ENCODE assay signal across 1 cellular context in genomic region chr11:66842896-66843775, GRCh38.
TF ChIP-seq lines count a peak whose summit lies in the region.

A gene with protein sequence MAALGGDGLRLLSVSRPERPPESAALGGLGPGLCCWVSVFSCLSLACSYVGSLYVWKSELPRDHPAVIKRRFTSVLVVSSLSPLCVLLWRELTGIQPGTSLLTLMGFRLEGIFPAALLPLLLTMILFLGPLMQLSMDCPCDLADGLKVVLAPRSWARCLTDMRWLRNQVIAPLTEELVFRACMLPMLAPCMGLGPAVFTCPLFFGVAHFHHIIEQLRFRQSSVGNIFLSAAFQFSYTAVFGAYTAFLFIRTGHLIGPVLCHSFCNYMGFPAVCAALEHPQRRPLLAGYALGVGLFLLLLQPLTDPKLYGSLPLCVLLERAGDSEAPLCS (plus strand): TSS chr11:66843441. CDS start chr11:66843456, 15 bp downstream.

TF ChIP-seq in HepG2, 621 proteins besides CTCF, POLR2A, EP300 and RAD21 (continued from another document and continues in another):
- TF ChIP-seq KAT8 (CRISPR knock-in tag; IDR thresholded peaks at IDR 0.05) (peak; percentile 89), ZNF709 (CRISPR knock-in tag; IDR thresholded peaks at IDR 0.05) (peak; percentile 42; the same call in 1 of the 2 replicates), SIX1 (CRISPR knock-in tag; IDR thresholded peaks at IDR 0.05; ENCODE audit: borderline replicate concordance) (no peak), ETS1 (CRISPR knock-in tag; IDR thresholded peaks at IDR 0.05) (no peak), ZNF616 (CRISPR knock-in tag; IDR thresholded peaks at IDR 0.05; ENCODE audit: low read depth) (peak; percentile 73), RBM39 (IDR thresholded peaks at IDR 0.05; ENCODE audit: low read depth, low read length, poor library complexity, severe bottlenecking) (peak; percentile 63), ZMYM2 (CRISPR knock-in tag; IDR thresholded peaks at IDR 0.05) (no peak), ZBTB21 (CRISPR knock-in tag; IDR thresholded peaks at IDR 0.05) (peak; percentile 51; the same call in 1 of the 2 replicates), NFRKB (IDR thresholded peaks at IDR 0.05) (no peak), CBX1 (IDR thresholded peaks at IDR 0.05; ENCODE audit: low read depth) (peak; percentile 59), ZNF646 (CRISPR knock-in tag; IDR thresholded peaks at IDR 0.05) (no peak), ZNF17 (CRISPR knock-in tag; IDR thresholded peaks at IDR 0.05) (0 out of 2 replicates have a peak, but pooled peaks have one; percentile 44), ZNF329 (CRISPR knock-in tag; IDR thresholded peaks at IDR 0.05; ENCODE audit: low read depth) (peak; percentile 41; the same call in 1 of the 2 replicates), GATA4 (IDR thresholded peaks at IDR 0.05; ENCODE audit: borderline replicate concordance, low read depth) (0 out of 2 replicates have a peak, but pooled peaks have one; percentile 33), IRF1 (CRISPR knock-in tag; IDR thresholded peaks at IDR 0.05; ENCODE audit: low read depth) (no peak), ZNF879 (CRISPR knock-in tag; IDR thresholded peaks at IDR 0.05) (0 out of 2 replicates have a peak, but pooled peaks have one; percentile 50), HCFC1 (IDR thresholded peaks at IDR 0.05; ENCODE audit: low read depth, low read length) (peak; percentile 74), CAMTA2 (CRISPR knock-in tag; IDR thresholded peaks at IDR 0.05; ENCODE audit: borderline replicate concordance) (no peak), ZNF414 (CRISPR knock-in tag; IDR thresholded peaks at IDR 0.05) (no peak), ZNF335 (CRISPR knock-in tag; IDR thresholded peaks at IDR 0.05) (no peak; the same call in 1 of the 2 replicates), ETV6 (CRISPR knock-in tag; conservative IDR thresholded peaks at IDR 0.05) (peak; percentile 76; the same call in 1 of the 2 replicates), ZNF737 (CRISPR knock-in tag; IDR thresholded peaks at IDR 0.05; ENCODE audit: borderline replicate concordance) (no peak), NFKBIZ (CRISPR knock-in tag; IDR thresholded peaks at IDR 0.05) (no peak), MXD1 (CRISPR knock-in tag; IDR thresholded peaks at IDR 0.05) (peak; percentile 47; the same call in 1 of the 2 replicates), HNRNPLL (IDR thresholded peaks at IDR 0.05; ENCODE audit: low read depth, low read length, poor library complexity, severe bottlenecking) (no peak), MTA3 (CRISPR knock-in tag; IDR thresholded peaks at IDR 0.05) (no peak), STAG1 (CRISPR knock-in tag; IDR thresholded peaks at IDR 0.05) (no peak; the same call in 1 of the 2 replicates), PHF21A (CRISPR knock-in tag; IDR thresholded peaks at IDR 0.05) (no peak), NCOA2 (CRISPR knock-in tag; IDR thresholded peaks at IDR 0.05) (no peak; the same call in 1 of the 2 replicates), ZNF44 (CRISPR knock-in tag; IDR thresholded peaks at IDR 0.05) (no peak; the same call in 1 of the 2 replicates), ZNF142 (CRISPR knock-in tag; IDR thresholded peaks at IDR 0.05) (no peak), SMC3 (IDR thresholded peaks at IDR 0.05; ENCODE audit: low read length) (no peak), CREB1 (IDR thresholded peaks at IDR 0.05) (peak; percentile 98), CREB1 (CRISPR knock-in tag; IDR thresholded peaks at IDR 0.05) (peak; percentile 70; the same call in 1 of the 2 replicates), ZBTB34 (CRISPR knock-in tag; IDR thresholded peaks at IDR 0.05) (no peak), ZNF782 (CRISPR knock-in tag; IDR thresholded peaks at IDR 0.05; ENCODE audit: borderline replicate concordance) (peak; percentile 46; the same call in 1 of the 2 replicates), ZNF567 (CRISPR knock-in tag; IDR thresholded peaks at IDR 0.05; ENCODE audit: borderline replicate concordance) (0 out of 2 replicates have a peak, but pooled peaks have one; percentile 76), CENPX (CRISPR knock-in tag; IDR thresholded peaks at IDR 0.05) (no peak), TCF12 (IDR thresholded peaks at IDR 0.05) (no peak), TCF12 (CRISPR knock-in tag; IDR thresholded peaks at IDR 0.05) (no peak; the same call in 1 of the 2 replicates)
- TF ChIP-seq, protein P1, sequence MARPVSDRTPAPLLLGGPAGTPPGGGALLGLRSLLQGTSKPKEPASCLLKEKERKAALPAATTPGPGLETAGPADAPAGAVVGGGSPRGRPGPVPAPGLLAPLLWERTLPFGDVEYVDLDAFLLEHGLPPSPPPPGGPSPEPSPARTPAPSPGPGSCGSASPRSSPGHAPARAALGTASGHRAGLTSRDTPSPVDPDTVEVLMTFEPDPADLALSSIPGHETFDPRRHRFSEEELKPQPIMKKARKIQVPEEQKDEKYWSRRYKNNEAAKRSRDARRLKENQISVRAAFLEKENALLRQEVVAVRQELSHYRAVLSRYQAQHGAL (CRISPR knock-in tag; IDR thresholded peaks at IDR 0.05; ENCODE audit: not compliant biosample characterization): no peak
- TF ChIP-seq, protein P2, sequence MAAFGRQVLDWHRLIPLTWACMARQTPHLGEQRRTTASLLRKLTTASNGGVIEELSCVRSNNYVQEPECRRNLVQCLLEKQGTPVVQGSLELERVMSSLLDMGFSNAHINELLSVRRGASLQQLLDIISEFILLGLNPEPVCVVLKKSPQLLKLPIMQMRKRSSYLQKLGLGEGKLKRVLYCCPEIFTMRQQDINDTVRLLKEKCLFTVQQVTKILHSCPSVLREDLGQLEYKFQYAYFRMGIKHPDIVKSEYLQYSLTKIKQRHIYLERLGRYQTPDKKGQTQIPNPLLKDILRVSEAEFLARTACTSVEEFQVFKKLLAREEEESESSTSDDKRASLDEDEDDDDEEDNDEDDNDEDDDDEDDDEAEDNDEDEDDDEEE (CRISPR knock-in tag; IDR thresholded peaks at IDR 0.05): no peak; the same call in 1 of the 2 replicates
- TF ChIP-seq, protein P3, sequence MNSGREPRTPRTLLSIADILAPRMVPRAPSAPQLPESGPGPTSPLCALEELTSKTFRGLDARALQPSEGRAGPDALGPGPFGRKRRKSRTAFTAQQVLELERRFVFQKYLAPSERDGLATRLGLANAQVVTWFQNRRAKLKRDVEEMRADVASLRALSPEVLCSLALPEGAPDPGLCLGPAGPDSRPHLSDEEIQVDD (CRISPR knock-in tag; IDR thresholded peaks at IDR 0.05; ENCODE audit: borderline replicate concordance): no peak; the same call in 1 of the 2 replicates
